Comparison of ENCODE assay signal across 21 cellular contexts in genomic region chr12:90441431-90441830, GRCh38.
"Had no signal": no experiment of that assay in that cellular context is flagged by ENCODE, and none has a peak within 500 bp of the region (broad histone marks: within the 10 kb centered on the region; RNA-seq: fewer than 3 reads in every experiment).

No MANE protein-coding gene starts in this region.

- H3K4me3 Mint-ChIP-seq: naive thymus-derived CD8-positive, alpha-beta T cell; stimulated activated effector memory CD8-positive, alpha-beta T cell treated with anti-CD3 and anti-CD28 coated beads, Interleukin-12 subunit alpha, Interleukin-12 subunit beta, amount 100 ng/mL, for 72 hours had no signal

- H3K36me3 ChIP-seq: colonic mucosa, esophagus squamous epithelium, heart left ventricle, suprapubic skin, thyroid gland, upper lobe of left lung, vagina had no signal

- H3K36me3 Mint-ChIP-seq: naive thymus-derived CD8-positive, alpha-beta T cell; stimulated activated effector memory CD8-positive, alpha-beta T cell treated with anti-CD3 and anti-CD28 coated beads, Interleukin-12 subunit alpha, Interleukin-12 subunit beta, amount 100 ng/mL, for 72 hours had no signal

- ATAC-seq: foreskin keratinocyte; heart left ventricle; mucosa of descending colon; naive thymus-derived CD8-positive, alpha-beta T cell; right cardiac atrium; stimulated activated effector memory CD8-positive, alpha-beta T cell treated with anti-CD3 and anti-CD28 coated beads, Interleukin-12 subunit alpha, Interleukin-12 subunit beta, amount 100 ng/mL, for 72 hours; stimulated activated naive CD8-positive, alpha-beta T cell treated with anti-CD3 and anti-CD28 coated beads, Interleukin-15, Interleukin-2, amounts not matched to agents 100 U/mL and 50 U/mL, for 24 hours had no signal

- H3K9me3 ChIP-seq: colonic mucosa, thyroid gland, vagina had no signal

- H3K27me3 ChIP-seq: colonic mucosa, esophagus squamous epithelium, foreskin keratinocyte, heart left ventricle, suprapubic skin, thyroid gland, upper lobe of left lung, vagina had no signal

- H3K27ac ChIP-seq: colonic mucosa, esophagus squamous epithelium, foreskin keratinocyte, heart left ventricle, suprapubic skin, thyroid gland, upper lobe of left lung, vagina had no signal

- H3K27ac Mint-ChIP-seq: naive thymus-derived CD8-positive, alpha-beta T cell; stimulated activated effector memory CD8-positive, alpha-beta T cell treated with anti-CD3 and anti-CD28 coated beads, Interleukin-12 subunit alpha, Interleukin-12 subunit beta, amount 100 ng/mL, for 72 hours had no signal

- DNase-seq: colonic mucosa; effector CD4-positive, alpha-beta T cell; esophagus squamous epithelium; foreskin keratinocyte; heart left ventricle; hippocampal formation; kidney glomerular epithelial cell; mammary epithelial cell; mucosa of descending colon; naive thymus-derived CD8-positive, alpha-beta T cell; posterior cingulate gyrus; right cardiac atrium; stimulated activated CD4-positive, alpha-beta T cell treated with anti-CD3 and anti-CD28 coated beads, Interleukin-4, amount 100 ng/mL, for 1 hour; stimulated activated CD8-positive, alpha-beta memory T cell treated with anti-CD3 and anti-CD28 coated beads, Interleukin-4, amount 100 ng/mL, for 48 hours; stimulated activated naive CD8-positive, alpha-beta T cell treated with anti-CD3 and anti-CD28 coated beads, Interleukin-15, Interleukin-2, amounts not matched to agents 100 U/mL and 50 U/mL, for 24 hours; thyroid gland; upper lobe of left lung had no signal

- H3K4me1 Mint-ChIP-seq: naive thymus-derived CD8-positive, alpha-beta T cell; stimulated activated effector memory CD8-positive, alpha-beta T cell treated with anti-CD3 and anti-CD28 coated beads, Interleukin-12 subunit alpha, Interleukin-12 subunit beta, amount 100 ng/mL, for 72 hours had no signal

- H3K4me1 ChIP-seq: colonic mucosa, esophagus squamous epithelium, foreskin keratinocyte, heart left ventricle, suprapubic skin, thyroid gland, upper lobe of left lung, vagina had no signal

- H3K4me3 ChIP-seq: colonic mucosa, esophagus squamous epithelium, heart left ventricle, mucosa of descending colon, smooth muscle cell, suprapubic skin, thyroid gland, upper lobe of left lung, vagina had no signal
